In genomic region chr11:31887180-31887579, GRCh38 we compare ENCODE assay signal across 1 cellular context.
TF ChIP-seq lines count a peak whose summit lies in the region.

No MANE protein-coding gene starts in this region.

TF ChIP-seq in GM12878, 131 proteins besides CTCF, POLR2A, EP300 and RAD21 (continued from another document):
- TF ChIP-seq CEBPZ (IDR thresholded peaks at IDR 0.05; ENCODE audit: low read depth, low read length) (no peak), ETV6 (conservative IDR thresholded peaks at IDR 0.05 in 1 of 2, IDR thresholded peaks at IDR 0.05 in 1 of 2; ENCODE audit: borderline replicate concordance in 1 of 2, low read depth in 1 of 2) (no peak), EGR1 (IDR thresholded peaks at IDR 0.05; ENCODE audit: borderline replicate concordance in 1 of 2, low read depth in 2 of 2, low read length in 2 of 2) (no peak), FOXK2 (IDR thresholded peaks at IDR 0.05) (no peak), BCLAF1 (IDR thresholded peaks at IDR 0.05) (no peak), ZNF274 (IDR thresholded peaks at IDR 0.05; ENCODE audit: insufficient read depth, insufficient read length) (no peak), CREM (IDR thresholded peaks at IDR 0.05; ENCODE audit: low read depth) (no peak), RBBP5 (conservative IDR thresholded peaks at IDR 0.05) (no peak)
